ENCODE assay signal across 8 cellular contexts in genomic region chr18:31658670-31659573, GRCh38. TPM values are rescaled to one million over a fixed set of nuclear protein-coding genes. Genes with fewer than 3 reads are reported as not detected.
DNase-seq lines count a peak whose midpoint lies in the region; ATAC-seq and TF ChIP-seq lines count a peak whose summit lies in the region.

No MANE protein-coding gene starts in this region.

- H3K4me3 ChIP-seq in CD8-positive, alpha-beta T cell (ENCODE audit: low read depth, low read length) = no peak overlapping the region

- peaks cover 9% of the 10 kb centered on the region for H3K27me3 Mint-ChIP-seq in CD8-positive, alpha-beta T cell (ENCODE audit: low read depth)
- peaks cover 13% of the 10 kb centered on the region for H3K27me3 Mint-ChIP-seq in activated T-helper 17 cell treated with anti-CD3 and anti-CD28 coated beads, Interleukin-2, amount 50 U/mL, for 72 hours

- no peak for DNase-seq in CD8-positive, alpha-beta T cell
- peak in 1 of 2 donors; percentile 55 for DNase-seq in stimulated activated effector memory CD8-positive, alpha-beta T cell treated with anti-CD3 and anti-CD28 coated beads, Interleukin-12 subunit alpha, Interleukin-12 subunit beta, amount 100 ng/mL, for 72 hours (ENCODE audit: low spot score in 2 of 2)
- DNase-seq in COLO829 (ENCODE audit: low spot score) (no peak), NCI-H748 (lab: John Stamatoyannopoulos, UW; ENCODE audit: unreplicated experiment) (no peak), dedifferentiated amniotic fluid mesenchymal stem cell (ENCODE audit: extremely low spot score) (no peak)

- CTCF ChIA-PET in CD8-positive, alpha-beta T cell (lab: Charles Lee) = no interaction called here

- no peaks in the 10 kb centered on the region for H3K36me3 Mint-ChIP-seq in CD8-positive, alpha-beta T cell
- no peaks in the 10 kb centered on the region for H3K36me3 Mint-ChIP-seq in activated T-helper 17 cell treated with anti-CD3 and anti-CD28 coated beads, Interleukin-2, amount 50 U/mL, for 72 hours (ENCODE audit: low read depth)
- H3K36me3 Mint-ChIP-seq in stimulated activated effector memory CD8-positive, alpha-beta T cell treated with anti-CD3 and anti-CD28 coated beads, Interleukin-12 subunit alpha, Interleukin-12 subunit beta, amount 100 ng/mL, for 72 hours = no peaks in the 10 kb centered on the region

- H3K36me3 ChIP-seq in CD8-positive, alpha-beta T cell (ENCODE audit: insufficient read depth, low read length) = no peaks in the 10 kb centered on the region

- no peak for TF ChIP-seq CTCF in CD8-positive, alpha-beta T cell (IDR thresholded peaks at IDR 0.05)

- H3K27ac ChIP-seq in CD8-positive, alpha-beta T cell (ENCODE audit: low read depth, low read length) = no peak overlapping the region

- no peaks in the 10 kb centered on the region for H3K9me3 Mint-ChIP-seq in CD8-positive, alpha-beta T cell
- H3K9me3 Mint-ChIP-seq in activated T-helper 17 cell treated with anti-CD3 and anti-CD28 coated beads, Interleukin-2, amount 50 U/mL, for 72 hours = no peaks in the 10 kb centered on the region
- H3K9me3 Mint-ChIP-seq in stimulated activated effector memory CD8-positive, alpha-beta T cell treated with anti-CD3 and anti-CD28 coated beads, Interleukin-12 subunit alpha, Interleukin-12 subunit beta, amount 100 ng/mL, for 72 hours = no peaks in the 10 kb centered on the region

- no peak overlapping the region for H3K4me3 Mint-ChIP-seq in CD8-positive, alpha-beta T cell
- H3K4me3 Mint-ChIP-seq in activated T-helper 17 cell treated with anti-CD3 and anti-CD28 coated beads, Interleukin-2, amount 50 U/mL, for 72 hours = peak overlapping the region; percentile 55
- H3K4me3 Mint-ChIP-seq in stimulated activated effector memory CD8-positive, alpha-beta T cell treated with anti-CD3 and anti-CD28 coated beads, Interleukin-12 subunit alpha, Interleukin-12 subunit beta, amount 100 ng/mL, for 72 hours = peak overlapping the region; percentile 27

- no peaks in the 10 kb centered on the region for H3K9me3 ChIP-seq in CD8-positive, alpha-beta T cell (ENCODE audit: low read length)

- peak; percentile 44 for ATAC-seq in CD8-positive, alpha-beta T cell
- ATAC-seq in GM19328 (IDR thresholded peaks at IDR 0.05; ENCODE audit: unreplicated experiment) = peak; percentile 63
- ATAC-seq in HG03139 (IDR thresholded peaks at IDR 0.05; ENCODE audit: unreplicated experiment) = peak; percentile 72
- ATAC-seq in activated T-helper 17 cell treated with anti-CD3 and anti-CD28 coated beads, Interleukin-2, amount 50 U/mL, for 72 hours (replicated peaks) = peak; percentile 85
- ATAC-seq in stimulated activated effector memory CD8-positive, alpha-beta T cell treated with anti-CD3 and anti-CD28 coated beads, Interleukin-12 subunit alpha, Interleukin-12 subunit beta, amount 100 ng/mL, for 72 hours = peak; percentile 93

- intact Hi-C loops in CD8-positive, alpha-beta T cell (cut with DNase I, micrococcal nuclease) = no loop called here

- H3K27ac Mint-ChIP-seq in CD8-positive, alpha-beta T cell = no peak overlapping the region
- peak overlapping the region; percentile 63 for H3K27ac Mint-ChIP-seq in activated T-helper 17 cell treated with anti-CD3 and anti-CD28 coated beads, Interleukin-2, amount 50 U/mL, for 72 hours
- peak overlapping the region; percentile 50 for H3K27ac Mint-ChIP-seq in stimulated activated effector memory CD8-positive, alpha-beta T cell treated with anti-CD3 and anti-CD28 coated beads, Interleukin-12 subunit alpha, Interleukin-12 subunit beta, amount 100 ng/mL, for 72 hours

- POLR2A ChIA-PET in CD8-positive, alpha-beta T cell (lab: Charles Lee) = no interaction called here

- H3K4me1 ChIP-seq in CD8-positive, alpha-beta T cell (ENCODE audit: insufficient read depth, low read length) = no peaks in the 10 kb centered on the region

- H3K27me3 ChIP-seq in CD8-positive, alpha-beta T cell (ENCODE audit: insufficient read depth, low read length) = no peaks in the 10 kb centered on the region

- peaks cover 2% of the 10 kb centered on the region for H3K4me1 Mint-ChIP-seq in CD8-positive, alpha-beta T cell (ENCODE audit: low read depth)
- H3K4me1 Mint-ChIP-seq in activated T-helper 17 cell treated with anti-CD3 and anti-CD28 coated beads, Interleukin-2, amount 50 U/mL, for 72 hours = peaks cover 16% of the 10 kb centered on the region
- H3K4me1 Mint-ChIP-seq in stimulated activated effector memory CD8-positive, alpha-beta T cell treated with anti-CD3 and anti-CD28 coated beads, Interleukin-12 subunit alpha, Interleukin-12 subunit beta, amount 100 ng/mL, for 72 hours = peaks cover 21% of the 10 kb centered on the region

RNA-seq across cellular contexts. Expression of gene B4GALT6, which starts 25.5 kb away (rescaled TPM):
- total RNA-seq in CD8-positive, alpha-beta T cell = under 1 TPM in 1 of 2 experiments, not detected in 1; 0.35 TPM
- total RNA-seq in activated T-helper 17 cell treated with anti-CD3 and anti-CD28 coated beads, Interleukin-2, amount 50 U/mL, for 72 hours = 1 to 10 TPM in 1 of 2 donors, under 1 TPM in 1; 0.52 to 1.8 TPM
